Comparison of ENCODE assay signal across 1 cellular context in the genomic region with DNA sequence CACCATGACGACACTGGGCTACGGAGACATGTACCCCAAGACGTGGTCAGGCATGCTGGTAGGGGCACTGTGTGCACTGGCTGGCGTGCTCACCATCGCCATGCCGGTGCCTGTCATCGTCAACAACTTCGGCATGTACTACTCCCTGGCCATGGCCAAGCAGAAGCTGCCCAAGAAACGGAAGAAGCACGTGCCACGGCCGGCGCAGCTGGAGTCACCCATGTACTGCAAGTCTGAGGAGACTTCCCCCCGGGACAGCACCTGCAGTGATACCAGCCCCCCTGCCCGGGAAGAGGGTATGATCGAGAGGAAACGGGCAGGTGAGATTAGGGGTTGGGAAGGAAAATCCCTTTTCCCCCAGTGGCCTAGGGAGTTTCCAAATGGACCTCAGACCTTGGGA.
TF ChIP-seq lines count a peak whose summit lies in the region.

No MANE protein-coding gene starts in this region.

TF ChIP-seq in H1, 55 proteins besides CTCF, POLR2A, EP300 and RAD21:
- no peak for TF ChIP-seq CEBPB (IDR thresholded peaks at IDR 0.05; ENCODE audit: low read depth, low read length)
- TF ChIP-seq CHD2 (IDR thresholded peaks at IDR 0.05; ENCODE audit: low read length), result no peak
- no peak for TF ChIP-seq CBX5 (IDR thresholded peaks at IDR 0.05; ENCODE audit: low read depth, low read length)
